In genomic region chr1:150875197-150876110, GRCh38 we compare ENCODE assay signal across 8 cellular contexts. TPM values are rescaled to one million over a fixed set of nuclear protein-coding genes. Genes with fewer than 3 reads are reported as not detected.
DNase-seq lines count a peak whose midpoint lies in the region; ATAC-seq and TF ChIP-seq lines count a peak whose summit lies in the region.

No MANE protein-coding gene starts in this region.

- TF ChIP-seq CTCF in BJ (IDR thresholded peaks at IDR 0.05; ENCODE audit: insufficient read depth, low read depth, low read length) (no peak), HEK293 (tag by site-specific recombination; IDR thresholded peaks at IDR 0.05) (no peak), gastrocnemius medialis (IDR thresholded peaks at IDR 0.05 in 4 of 5, conservative IDR thresholded peaks at IDR 0.05 in 1 of 5) (no peak)

- CTCF ChIA-PET in BJ (lab: Yijun Ruan, JAX) = interaction anchor here (0.6 to 1.4 kb wide), 4 partner anchors 62 to 131 kb away, joined by 3 to 4 read pairs (median 3); partner anchors contain the start of gene MINDY1
- CTCF ChIA-PET in HEK293 (lab: Yijun Ruan, JAX) = interaction anchor here (1.6 kb wide), 1 partner anchor 47 kb away, joined by 9 read pairs; no protein-coding TSS in a partner anchor

- POLR2A ChIA-PET in BJ (lab: Charles Lee) = no interaction called here
- POLR2A ChIA-PET in HEK293 (lab: Yijun Ruan, JAX) = interaction anchor here (1.1 kb wide), 1 partner anchor 170 kb away, joined by 3 read pairs; no protein-coding TSS in a partner anchor

- no peaks in the 10 kb centered on the region for H3K9me3 Mint-ChIP-seq in activated naive CD4-positive, alpha-beta T cell treated with anti-CD3 and anti-CD28 coated beads, Interleukin-2, amount 50 U/mL, for 72 hours

- intact Hi-C loops in gastrocnemius medialis (cut with DNase I; ENCODE audit: low total_unique reads) = loop anchor here (1.0 to 10.0 kb wide), 5 partner anchors 51 to 311 kb away; partner anchors contain the start of genes ENSA and SETDB1

- H3K27me3 ChIP-seq in BJ (ENCODE audit: control insufficient read depth, insufficient read depth, low read length) (no peaks in the 10 kb centered on the region), gastrocnemius medialis (no peaks in the 10 kb centered on the region)

- in situ Hi-C loops in gastrocnemius medialis (cut with MboI; ENCODE audit: low sequenced_read_pairs in 4 of 4) = loop anchor here in 1 of 4 donors (10.0 kb wide), 1 partner anchor 49 kb away; the partner anchor contains the start of gene SETDB1

- DNase-seq in BJ (ENCODE audit: low read depth) = no peak
- DNase-seq in activated naive CD4-positive, alpha-beta T cell treated with anti-CD3 and anti-CD28 coated beads, Interleukin-2, amount 50 U/mL, for 72 hours (ENCODE audit: low spot score in 2 of 2) = no peak
- DNase-seq in hepatic stellate cell (ENCODE audit: low spot score) = peak; percentile 22
- DNase-seq in gastrocnemius medialis = peak in 1 of 2 donors; percentile 19
- DNase-seq in kidney glomerular epithelial cell (lab: John Stamatoyannopoulos, UW) = no peak
- no peak for DNase-seq in GDM1 (lab: John Stamatoyannopoulos, UW)

- H3K27ac ChIP-seq in HEK293 (ENCODE audit: extremely low read depth, low read depth, low read length) (peak overlapping the region; percentile 79), gastrocnemius medialis (peak overlapping the region; percentile 99 to 100 (median 100))

- peaks cover 5 to 14% of the 10 kb centered on the region in 2 donors for H3K36me3 Mint-ChIP-seq in activated naive CD4-positive, alpha-beta T cell treated with anti-CD3 and anti-CD28 coated beads, Interleukin-2, amount 50 U/mL, for 72 hours

- H3K4me1 ChIP-seq in HEK293 (ENCODE audit: control insufficient read depth, insufficient read depth, low read length) = peaks cover 4% of the 10 kb centered on the region; the same call in 1 of the 2 replicates
- peaks cover 15 to 19% of the 10 kb centered on the region in 2 donors for H3K4me1 ChIP-seq in gastrocnemius medialis

- H3K9me3 ChIP-seq in HEK293 (ENCODE audit: control insufficient read depth, insufficient read depth, low read depth, low read length) (no peaks in the 10 kb centered on the region), gastrocnemius medialis (no peaks in the 10 kb centered on the region)

- H3K4me3 ChIP-seq in BJ (ENCODE audit: low read depth, low read length) = peak overlapping the region; percentile 94
- peak overlapping the region; percentile 79 for H3K4me3 ChIP-seq in HEK293 (ENCODE audit: low read depth, low read length)
- H3K4me3 ChIP-seq in gastrocnemius medialis = peak overlapping the region; percentile 95 to 100 (median 99)

- no peak for TF ChIP-seq POLR2A in gastrocnemius medialis (IDR thresholded peaks at IDR 0.05)

- peaks cover 2% of the 10 kb centered on the region for H3K36me3 ChIP-seq in BJ (ENCODE audit: control insufficient read depth, insufficient read depth, low read length)
- H3K36me3 ChIP-seq in HEK293 (ENCODE audit: control insufficient read depth in 2 of 2, insufficient read depth in 1 of 2, low read length in 2 of 2) = peaks cover 0 to 8% of the 10 kb centered on the region in 2 experiments; a peak in 2 of 3 replicates
- H3K36me3 ChIP-seq in gastrocnemius medialis = no peaks in the 10 kb centered on the region

- no peak for ATAC-seq in activated naive CD4-positive, alpha-beta T cell treated with anti-CD3 and anti-CD28 coated beads, Interleukin-2, amount 50 U/mL, for 72 hours
- ATAC-seq in gastrocnemius medialis (peak in 1 of 2 donors; percentile 21), GM21390 (IDR thresholded peaks at IDR 0.05; ENCODE audit: unreplicated experiment) (no peak)

- H3K27ac Mint-ChIP-seq in activated naive CD4-positive, alpha-beta T cell treated with anti-CD3 and anti-CD28 coated beads, Interleukin-2, amount 50 U/mL, for 72 hours = peak overlapping the region; percentile 92 to 96

TF ChIP-seq in HEK293, 187 proteins besides CTCF, POLR2A, EP300 and RAD21:
- no peak for TF ChIP-seq ZBTB6 (tag by site-specific recombination; IDR thresholded peaks at IDR 0.05)
- peak; percentile 69; the same call in 1 of the 2 replicates for TF ChIP-seq ZNF362 (tag by site-specific recombination; IDR thresholded peaks at IDR 0.05)
- TF ChIP-seq ZNF2 (tag by site-specific recombination; IDR thresholded peaks at IDR 0.05) = 0 out of 2 replicates have a peak, but pooled peaks have one; percentile 12
- peak; percentile 97 for TF ChIP-seq MYNN (tag by site-specific recombination; IDR thresholded peaks at IDR 0.05; ENCODE audit: borderline replicate concordance)
- peak; percentile 59 for TF ChIP-seq ZNF335 (tag by site-specific recombination; conservative IDR thresholded peaks at IDR 0.05)
- TF ChIP-seq ZNF10 (tag by site-specific recombination; IDR thresholded peaks at IDR 0.05) = peak; percentile 72; the same call in 1 of the 2 replicates
- TF ChIP-seq PATZ1 (tag by site-specific recombination; IDR thresholded peaks at IDR 0.05) = no peak

RNA-seq across cellular contexts. Expression of gene ARNT, which starts 0.9 kb away (rescaled TPM):
- polyA plus RNA-seq in BJ (2011; rRNA removed) = 31.4 and 38.8 TPM in 2 replicates
- 33.1 and 47.1 TPM in 2 replicates for polyA minus RNA-seq in BJ (2011; rRNA and poly(A)+ RNA removed)
- 10 to 100 TPM; 37.0 to 61.1 TPM for total RNA-seq in activated naive CD4-positive, alpha-beta T cell treated with anti-CD3 and anti-CD28 coated beads, Interleukin-2, amount 50 U/mL, for 72 hours
- total RNA-seq in gastrocnemius medialis = 10 to 100 TPM; 35.3 to 74.3 (median 44.7) TPM

RNA-seq across cellular contexts. Expression of gene CTXND2, which starts 11.5 kb away (rescaled TPM):
- polyA plus RNA-seq in BJ (2011; rRNA removed) = not detected in 2 replicates
- polyA minus RNA-seq in BJ (2011; rRNA and poly(A)+ RNA removed) = not detected in 2 replicates
- not detected for total RNA-seq in activated naive CD4-positive, alpha-beta T cell treated with anti-CD3 and anti-CD28 coated beads, Interleukin-2, amount 50 U/mL, for 72 hours
- not detected for total RNA-seq in gastrocnemius medialis

RNA-seq across cellular contexts. Expression of gene SETDB1, which starts 50.7 kb away (rescaled TPM):
- polyA plus RNA-seq in BJ (2011; rRNA removed) = 26.2 and 30.7 TPM in 2 replicates
- polyA minus RNA-seq in BJ (2011; rRNA and poly(A)+ RNA removed) = 31.3 and 36.3 TPM in 2 replicates
- 10 to 100 TPM; 57.4 to 73.6 TPM for total RNA-seq in activated naive CD4-positive, alpha-beta T cell treated with anti-CD3 and anti-CD28 coated beads, Interleukin-2, amount 50 U/mL, for 72 hours
- 10 to 100 TPM; 13.7 to 20.8 (median 17.3) TPM for total RNA-seq in gastrocnemius medialis
